ENCODE assay signal across 1 cellular context in the genomic region with DNA sequence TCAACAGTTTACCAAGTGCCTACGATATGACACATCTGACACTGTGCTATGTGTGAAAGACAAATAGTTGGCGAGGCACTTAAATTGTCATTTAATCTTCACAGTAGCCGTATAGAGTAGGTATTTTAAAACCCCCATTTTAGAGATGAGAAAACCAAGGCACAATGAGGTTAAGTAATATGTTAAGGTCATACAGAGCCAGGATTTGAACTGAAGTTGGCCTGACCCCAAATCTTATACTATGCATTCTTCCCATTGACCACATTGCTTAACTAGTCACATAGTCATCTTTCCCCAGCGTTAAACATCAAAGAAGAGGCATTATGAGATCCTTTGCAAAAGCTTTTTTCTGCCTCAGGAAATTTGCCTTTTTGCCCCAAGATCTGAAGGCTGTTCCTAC.
TF ChIP-seq lines count a peak whose summit lies in the region.

No MANE protein-coding gene starts in this region.

TF ChIP-seq in IMR-90, 13 proteins besides CTCF, POLR2A, EP300 and RAD21:
- TF ChIP-seq CEBPB (IDR thresholded peaks at IDR 0.05; ENCODE audit: low read depth, low read length), result 0 out of 2 replicates have a peak, but pooled peaks have one; percentile 14
- no peak for TF ChIP-seq FOS (IDR thresholded peaks at IDR 0.05; ENCODE audit: low read depth, low read length)
